ENCODE assay signal across 13 cellular contexts in the genomic region with DNA sequence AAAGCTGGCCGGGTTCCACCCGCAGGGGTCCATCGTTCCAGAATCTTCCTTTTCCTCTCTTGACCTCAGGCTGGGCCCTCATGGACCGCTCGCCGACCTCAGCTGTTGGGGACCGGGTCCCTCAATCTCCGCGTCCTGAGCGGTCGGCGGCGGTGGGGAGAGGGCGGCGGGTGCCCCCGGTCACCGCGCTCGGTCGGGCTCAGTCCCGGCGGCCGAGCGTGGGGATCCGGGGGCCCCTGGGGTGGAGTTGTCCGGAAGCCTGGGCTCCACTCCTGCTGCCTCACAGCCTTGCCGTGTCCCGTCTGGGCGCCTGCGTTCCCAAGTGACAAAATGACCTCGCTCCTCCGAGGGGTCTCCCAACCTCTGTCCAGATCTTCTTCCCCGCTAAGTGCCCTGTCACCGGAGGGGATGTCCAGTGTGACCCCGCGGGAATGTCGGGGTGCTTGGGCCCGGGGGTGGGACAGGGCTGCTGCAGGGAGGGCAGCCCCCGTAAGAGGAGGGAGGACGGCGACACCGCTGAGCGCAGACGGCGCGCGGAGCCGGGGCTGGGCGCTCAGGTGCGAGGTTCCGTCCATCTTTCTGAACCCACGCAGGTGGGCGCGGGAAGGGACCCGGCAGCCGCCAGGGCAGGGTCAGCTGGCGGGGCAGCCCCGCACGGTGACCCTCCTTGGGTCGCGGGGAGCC. TPM values are rescaled to one million over a fixed set of nuclear protein-coding genes. Genes with fewer than 3 reads are reported as not detected.
A peak's percentile ranks its signal among the peaks of the same experiment; 100 is the strongest.
DNase-seq lines count a peak whose midpoint lies in the region; ATAC-seq and TF ChIP-seq lines count a peak whose summit lies in the region.
"Had no signal": no experiment of that assay in that cellular context is flagged by ENCODE, and none has a peak within 500 bp of the region (broad histone marks: within the 10 kb centered on the region; RNA-seq: fewer than 3 reads in every experiment).

No MANE protein-coding gene starts in this region.

- intact Hi-C loops in gastrocnemius medialis (cut with DNase I; ENCODE audit: low total_unique reads): no loop called here

- H3K27ac ChIP-seq in coronary artery (no peak overlapping the region), gastrocnemius medialis (peak overlapping the region; percentile 49 to 78 (median 66)), osteoblast (ENCODE audit: low read depth, low read length) (no peak overlapping the region)

- no peak overlapping the region for H2AFZ ChIP-seq in osteoblast (ENCODE audit: low read length)

- peak overlapping the region; percentile 95 for H3K4me3 ChIP-seq in H7 (ENCODE audit: insufficient read depth, low read depth, low read length)
- peak overlapping the region; percentile 76 for H3K4me3 ChIP-seq in coronary artery
- H3K4me3 ChIP-seq in gastrocnemius medialis: peak overlapping the region; percentile 54 to 60 (median 59)
- H3K4me3 ChIP-seq in osteoblast (ENCODE audit: insufficient read depth, low read length): no peak overlapping the region

- no peak overlapping the region for H3K4me2 ChIP-seq in osteoblast (ENCODE audit: insufficient read depth, low read length)

- TF ChIP-seq POLR2A in gastrocnemius medialis (IDR thresholded peaks at IDR 0.05): no peak

- no peak for ATAC-seq in gastrocnemius medialis

- peaks cover 24% of the 10 kb centered on the region for H3K27me3 ChIP-seq in H7 (ENCODE audit: control insufficient read depth, insufficient read depth, low read length)
- no peaks in the 10 kb centered on the region for H3K27me3 ChIP-seq in gastrocnemius medialis
- H3K27me3 ChIP-seq in osteoblast (ENCODE audit: insufficient read depth, low read length): peaks cover 70% of the 10 kb centered on the region

- no peaks in the 10 kb centered on the region; the same call in 1 of the 2 replicates for H3K36me3 ChIP-seq in H7 (replicated peaks; ENCODE audit: control insufficient read depth, insufficient read depth, low read length)
- H3K36me3 ChIP-seq in gastrocnemius medialis: no peaks in the 10 kb centered on the region
- no peaks in the 10 kb centered on the region for H3K36me3 ChIP-seq in osteoblast (ENCODE audit: insufficient read depth, low read length)

- in situ Hi-C loops in gastrocnemius medialis (cut with MboI; ENCODE audit: low sequenced_read_pairs in 4 of 4): loop anchor here in 3 of 4 donors (25.0 kb wide), 2 partner anchors 205 to 305 kb away; no protein-coding TSS in a partner anchor

- H4K20me1 ChIP-seq in osteoblast (ENCODE audit: insufficient read depth, low read length): no peaks in the 10 kb centered on the region

- TF ChIP-seq CTCF in coronary artery (IDR thresholded peaks at IDR 0.05) (no peak), gastrocnemius medialis (IDR thresholded peaks at IDR 0.05 in 4 of 5, conservative IDR thresholded peaks at IDR 0.05 in 1 of 5) (no peak), osteoblast (IDR thresholded peaks at IDR 0.05; ENCODE audit: extremely low read depth, low read depth, low read length) (no peak)

- H3K9me3 ChIP-seq in gastrocnemius medialis (no peaks in the 10 kb centered on the region), osteoblast (ENCODE audit: low read depth, low read length) (no peaks in the 10 kb centered on the region)

- H3K4me1 ChIP-seq in gastrocnemius medialis (peaks cover 0 to 7% of the 10 kb centered on the region in 2 donors), osteoblast (ENCODE audit: insufficient read depth, low read length) (no peaks in the 10 kb centered on the region)

- DNase-seq in H7: peak; percentile 65
- no peak for DNase-seq in coronary artery (ENCODE audit: low spot score)
- peak; percentile 50 for DNase-seq in left kidney (ENCODE audit: low read depth, low spot score)
- no peak for DNase-seq in gastrocnemius medialis
- no peak for DNase-seq in osteoblast (ENCODE audit: insufficient read length, low spot score, missing footprints)
- no peak for DNase-seq in HUDEP-2 (lab: John Stamatoyannopoulos, UW; ENCODE audit: unreplicated experiment in 76 of 76)
- DNase-seq in NCI-H1092 treated with DMSO at 0.1 percent for 48 hours (lab: John Stamatoyannopoulos, UW): no peak
- DNase-seq in activated naive CD4-positive, alpha-beta T cell treated with anti-CD3 and anti-CD28 coated beads, Interleukin-2, amount 50 U/mL, for 16 hours: no peak
- DNase-seq: activated CD4-positive, alpha-beta T cell treated with anti-CD3 and anti-CD28 coated beads, Interleukin-2, amount 50 U/mL, for 48 hours; activated effector memory CD4-positive, alpha-beta T cell treated with Interleukin-2 at 50 U/mL for 16 hours; EL; T1000 had no signal

- no peaks in the 10 kb centered on the region for H3K79me2 ChIP-seq in osteoblast (ENCODE audit: insufficient read depth, low read length)

RNA-seq across cellular contexts. Expression of a gene that starts 16.0 kb away (rescaled TPM):
- total RNA-seq in H7 (2014; rRNA removed; shearing (Covaris generic)): 23.2 and 25.0 TPM in 2 replicates
- total RNA-seq in gastrocnemius medialis (10 to 100 TPM; 29.4 to 46.1 (median 36.2) TPM), osteoblast (9.0 and 10.6 TPM in 2 replicates)

RNA-seq across cellular contexts. Expression of a gene that starts 51.9 kb away (rescaled TPM):
- total RNA-seq in H7 (2014; rRNA removed; shearing (Covaris generic)): 16.9 and 17.3 TPM in 2 replicates
- total RNA-seq in gastrocnemius medialis (1 to 10 TPM; 1.7 to 9.3 (median 2.6) TPM), osteoblast (1.1 and 1.2 TPM in 2 replicates)
- total RNA-seq: HT-29 had no signal

Comparison
In these comparisons a context has a peak if more than half of its experiments do, and no peak if none do; other contexts are left out.
1. DNase-seq: peak in H7 (single experiment) and left kidney (single experiment); none in coronary artery (single experiment), gastrocnemius medialis (0 of 2), osteoblast (single experiment), HUDEP-2 (0 of 76), NCI-H1092 treated with DMSO at 0.1 percent for 48 hours (single experiment) and activated naive CD4-positive, alpha-beta T cell treated with anti-CD3 and anti-CD28 coated beads, Interleukin-2, amount 50 U/mL, for 16 hours (single experiment).
2. H3K27ac ChIP-seq: peak in gastrocnemius medialis (4 of 4); none in coronary artery (0 of 2) and osteoblast (single experiment).